9 cellular contexts compared by ENCODE assay signal in genomic region chr1:32755098-32755809, GRCh38. TPM values are rescaled to one million over a fixed set of nuclear protein-coding genes. Genes with fewer than 3 reads are reported as not detected.
DNase-seq lines count a peak whose midpoint lies in the region; ATAC-seq and TF ChIP-seq lines count a peak whose summit lies in the region.
"Had no signal": no experiment of that assay in that cellular context is flagged by ENCODE, and none has a peak within 500 bp of the region (broad histone marks: within the 10 kb centered on the region; RNA-seq: fewer than 3 reads in every experiment).

No MANE protein-coding gene starts in this region.

- POLR2A ChIA-PET in CD8-positive, alpha-beta memory T cell (lab: Charles Lee): no interaction called here

- no peaks in the 10 kb centered on the region for H3K27me3 ChIP-seq in CD8-positive, alpha-beta memory T cell (ENCODE audit: insufficient read depth, low read length, poor library complexity, severe bottlenecking)

- H3K4me1 ChIP-seq in CD8-positive, alpha-beta memory T cell (ENCODE audit: insufficient read depth, low read length): peaks cover 30% of the 10 kb centered on the region

- no peaks in the 10 kb centered on the region for H3K9me3 ChIP-seq in CD8-positive, alpha-beta memory T cell (ENCODE audit: low read length)

- H3K27ac ChIP-seq in CD8-positive, alpha-beta memory T cell (ENCODE audit: low read depth, low read length): peak overlapping the region; percentile 65
- H3K27ac ChIP-seq in angular gyrus (ENCODE audit: low read depth, low read length): peak overlapping the region; percentile 88

- CTCF ChIA-PET in CD8-positive, alpha-beta memory T cell (lab: Charles Lee): interaction anchor here (2.0 kb wide), 1 partner anchor 43 kb away, joined by 5 read pairs; no protein-coding TSS in a partner anchor

- no peak for TF ChIP-seq CTCF in omental fat pad (IDR thresholded peaks at IDR 0.05)

- ATAC-seq in HG03108 (IDR thresholded peaks at IDR 0.05; ENCODE audit: unreplicated experiment): no peak
- ATAC-seq in HG02623 (IDR thresholded peaks at IDR 0.05; ENCODE audit: unreplicated experiment): no peak
- no peak for ATAC-seq in GM19463 (IDR thresholded peaks at IDR 0.05; ENCODE audit: unreplicated experiment)
- no peak for ATAC-seq in omental fat pad (ENCODE audit: low FRiP score)

- no peaks in the 10 kb centered on the region for H3K9me3 Mint-ChIP-seq in CD8-positive, alpha-beta memory T cell

- peaks cover 5% of the 10 kb centered on the region in 2 donors for H3K27me3 Mint-ChIP-seq in CD8-positive, alpha-beta memory T cell

- H3K4me3 ChIP-seq in CD8-positive, alpha-beta memory T cell (ENCODE audit: low read length): no peak overlapping the region

- no peak for DNase-seq in CD8-positive, alpha-beta memory T cell
- DNase-seq in iPS DF 19.7 (ENCODE audit: low read depth, low spot score): peak; percentile 87
- DNase-seq in retina: peak; percentile 62
- DNase-seq in omental fat pad (ENCODE audit: low spot score): no peak
- DNase-seq: NCI-H446 had no signal

- no peaks in the 10 kb centered on the region for H3K36me3 Mint-ChIP-seq in CD8-positive, alpha-beta memory T cell

- H3K4me1 Mint-ChIP-seq in CD8-positive, alpha-beta memory T cell: peaks cover 17 to 39% (median 19%) of the 10 kb centered on the region in 3 donors

- H3K36me3 ChIP-seq in CD8-positive, alpha-beta memory T cell (ENCODE audit: insufficient read depth, low read length): no peaks in the 10 kb centered on the region

- peak overlapping the region in 6 of 7 donors; percentile 16 to 58 (median 45) for H3K4me3 Mint-ChIP-seq in CD8-positive, alpha-beta memory T cell

- peak overlapping the region in 6 of 8 donors; percentile 0 to 54 (median 25) for H3K27ac Mint-ChIP-seq in CD8-positive, alpha-beta memory T cell

RNA-seq across cellular contexts. Expression of gene SYNC, which starts 52.7 kb away (rescaled TPM):
- total RNA-seq in CD8-positive, alpha-beta memory T cell: not detected
- not detected for polyA plus RNA-seq in CD8-positive, alpha-beta memory T cell
- 10 to 100 TPM; 14.8 to 27.4 (median 22.1) TPM for total RNA-seq in omental fat pad

Comparison
In these comparisons a context has a peak if more than half of its experiments do, and no peak if none do; other contexts are left out.
1. DNase-seq: peak in iPS DF 19.7 (single experiment) and retina (single experiment); none in CD8-positive, alpha-beta memory T cell (0 of 5) and omental fat pad (single experiment).
2. RNA of gene SYNC, which starts 52.7 kb away (total RNA-seq): 14.8 to 27.4 TPM in omental fat pad; not detected in CD8-positive, alpha-beta memory T cell; every median in the first group is over 10 times any median in the second.